11 cellular contexts compared by ENCODE assay signal in the genomic region with DNA sequence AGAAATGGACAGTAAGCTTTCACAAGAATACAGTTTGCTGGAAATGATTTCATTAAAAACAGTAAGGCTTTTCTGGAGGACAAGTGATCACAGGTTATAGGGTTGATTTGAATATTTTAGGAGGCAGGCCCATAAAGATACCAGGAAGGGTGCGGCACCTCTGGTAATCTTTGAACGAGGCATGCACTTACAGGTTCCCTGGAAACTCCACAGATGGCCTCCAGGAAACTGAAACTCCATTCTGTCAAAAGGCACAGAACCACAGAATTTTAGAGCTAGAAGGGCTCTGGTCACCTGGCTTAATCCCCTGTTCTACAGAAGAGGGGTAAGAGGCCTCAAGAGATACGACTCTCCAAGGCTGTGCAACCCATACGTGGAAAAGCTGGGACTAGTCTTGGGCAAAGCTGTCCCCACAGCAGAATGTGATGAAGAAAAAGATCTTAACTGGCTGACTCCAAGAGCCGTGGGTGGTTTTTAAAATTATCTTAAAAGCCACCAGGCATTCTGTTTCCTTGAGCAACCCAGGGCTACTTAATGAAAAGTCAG. TPM values are rescaled to one million over a fixed set of nuclear protein-coding genes. Genes with fewer than 3 reads are reported as not detected.
DNase-seq lines count a peak whose midpoint lies in the region; ATAC-seq and TF ChIP-seq lines count a peak whose summit lies in the region.
"Had no signal": no experiment of that assay in that cellular context is flagged by ENCODE, and none has a peak within 500 bp of the region (broad histone marks: within the 10 kb centered on the region; RNA-seq: fewer than 3 reads in every experiment).

No MANE protein-coding gene starts in this region.

- H3K36me3 Mint-ChIP-seq in activated CD4-positive, alpha-beta T cell treated with anti-CD3 and anti-CD28 coated beads, Interleukin-2, amount 10 ng/mL, durations not matched to agents 24 days and 14 days (ENCODE audit: low read depth), result peaks cover 16% of the 10 kb centered on the region
- H3K36me3 Mint-ChIP-seq in activated CD4-positive, alpha-beta memory T cell treated with anti-CD3 and anti-CD28 coated beads for 36 hours, result peaks cover 9% of the 10 kb centered on the region
- H3K36me3 Mint-ChIP-seq in stimulated activated effector memory CD8-positive, alpha-beta T cell treated with anti-CD3 and anti-CD28 coated beads, Interleukin-12 subunit alpha, Interleukin-12 subunit beta, amount 100 ng/mL, for 72 hours, result peaks cover 26% of the 10 kb centered on the region

- peak; percentile 62 for DNase-seq in activated CD4-positive, alpha-beta T cell treated with anti-CD3 and anti-CD28 coated beads, Interleukin-2, amount 10 ng/mL, durations not matched to agents 24 days and 14 days
- no peak for DNase-seq in activated CD4-positive, alpha-beta T cell treated with anti-CD3 and anti-CD28 coated beads for 48 hours
- DNase-seq in activated CD4-positive, alpha-beta memory T cell treated with anti-CD3 and anti-CD28 coated beads for 36 hours, result no peak
- DNase-seq in fibroblast of pulmonary artery (ENCODE audit: low read depth), result no peak
- DNase-seq in stimulated activated effector memory CD8-positive, alpha-beta T cell treated with anti-CD3 and anti-CD28 coated beads, Interleukin-12 subunit alpha, Interleukin-12 subunit beta, amount 100 ng/mL, for 72 hours (ENCODE audit: low spot score in 2 of 2), result no peak
- no peak for DNase-seq in NCI-H748 (lab: John Stamatoyannopoulos, UW; ENCODE audit: unreplicated experiment)
- DNase-seq in D341Med (ENCODE audit: low spot score), result no peak
- DNase-seq: ACHN, NCI-H526 had no signal

- intact Hi-C loops in activated CD4-positive, alpha-beta T cell treated with anti-CD3 and anti-CD28 coated beads, Interleukin-2, amount 10 ng/mL, durations not matched to agents 24 days and 14 days (cut with micrococcal nuclease), result loop anchor here (5.0 kb wide), 1 partner anchor 35 kb away; no protein-coding TSS in a partner anchor
- intact Hi-C loops in activated CD4-positive, alpha-beta memory T cell treated with anti-CD3 and anti-CD28 coated beads for 36 hours (cut with micrococcal nuclease), result no loop called here

- no peak for ATAC-seq in stimulated activated effector memory CD8-positive, alpha-beta T cell treated with anti-CD3 and anti-CD28 coated beads, Interleukin-12 subunit alpha, Interleukin-12 subunit beta, amount 100 ng/mL, for 72 hours
- ATAC-seq in GM21526 (IDR thresholded peaks at IDR 0.05; ENCODE audit: low FRiP score, unreplicated experiment), result no peak

- POLR2A ChIA-PET in activated CD4-positive, alpha-beta memory T cell treated with anti-CD3 and anti-CD28 coated beads for 36 hours (lab: Charles Lee), result interaction anchor here (1.1 to 1.7 kb wide), 3 partner anchors 19 to 40 kb away, joined by 3 to 6 read pairs (median 6); no protein-coding TSS in a partner anchor

- H3K4me1 Mint-ChIP-seq in activated CD4-positive, alpha-beta T cell treated with anti-CD3 and anti-CD28 coated beads, Interleukin-2, amount 10 ng/mL, durations not matched to agents 24 days and 14 days, result peaks cover 23% of the 10 kb centered on the region
- H3K4me1 Mint-ChIP-seq in activated CD4-positive, alpha-beta memory T cell treated with anti-CD3 and anti-CD28 coated beads for 36 hours (ENCODE audit: low read depth), result peaks cover 24% of the 10 kb centered on the region
- peaks cover 23% of the 10 kb centered on the region for H3K4me1 Mint-ChIP-seq in stimulated activated effector memory CD8-positive, alpha-beta T cell treated with anti-CD3 and anti-CD28 coated beads, Interleukin-12 subunit alpha, Interleukin-12 subunit beta, amount 100 ng/mL, for 72 hours

- TF ChIP-seq CTCF in fibroblast of pulmonary artery (IDR thresholded peaks at IDR 0.05; ENCODE audit: low read length, missing control alignments), result no peak

- H3K9me3 Mint-ChIP-seq in activated CD4-positive, alpha-beta T cell treated with anti-CD3 and anti-CD28 coated beads, Interleukin-2, amount 10 ng/mL, durations not matched to agents 24 days and 14 days, result no peaks in the 10 kb centered on the region
- no peaks in the 10 kb centered on the region for H3K9me3 Mint-ChIP-seq in activated CD4-positive, alpha-beta memory T cell treated with anti-CD3 and anti-CD28 coated beads for 36 hours
- no peaks in the 10 kb centered on the region for H3K9me3 Mint-ChIP-seq in stimulated activated effector memory CD8-positive, alpha-beta T cell treated with anti-CD3 and anti-CD28 coated beads, Interleukin-12 subunit alpha, Interleukin-12 subunit beta, amount 100 ng/mL, for 72 hours

- peak overlapping the region; percentile 63 for H3K4me3 Mint-ChIP-seq in activated CD4-positive, alpha-beta T cell treated with anti-CD3 and anti-CD28 coated beads, Interleukin-2, amount 10 ng/mL, durations not matched to agents 24 days and 14 days
- peak overlapping the region; percentile 40 for H3K4me3 Mint-ChIP-seq in activated CD4-positive, alpha-beta memory T cell treated with anti-CD3 and anti-CD28 coated beads for 36 hours
- peak overlapping the region; percentile 98 for H3K4me3 Mint-ChIP-seq in stimulated activated effector memory CD8-positive, alpha-beta T cell treated with anti-CD3 and anti-CD28 coated beads, Interleukin-12 subunit alpha, Interleukin-12 subunit beta, amount 100 ng/mL, for 72 hours

- H3K4me3 ChIP-seq in fibroblast of pulmonary artery (replicated peaks; ENCODE audit: low read depth, low read length), result peak overlapping the region; percentile 82

- CTCF ChIA-PET in activated CD4-positive, alpha-beta memory T cell treated with anti-CD3 and anti-CD28 coated beads for 36 hours (lab: Charles Lee), result interaction anchor here (0.7 to 1.7 kb wide), 4 partner anchors 12 to 57 kb away, joined by 3 to 4 read pairs (median 4); no protein-coding TSS in a partner anchor

- peak overlapping the region; percentile 27 for H3K27ac Mint-ChIP-seq in activated CD4-positive, alpha-beta T cell treated with anti-CD3 and anti-CD28 coated beads, Interleukin-2, amount 10 ng/mL, durations not matched to agents 24 days and 14 days
- no peak overlapping the region for H3K27ac Mint-ChIP-seq in activated CD4-positive, alpha-beta memory T cell treated with anti-CD3 and anti-CD28 coated beads for 36 hours
- no peak overlapping the region for H3K27ac Mint-ChIP-seq in stimulated activated effector memory CD8-positive, alpha-beta T cell treated with anti-CD3 and anti-CD28 coated beads, Interleukin-12 subunit alpha, Interleukin-12 subunit beta, amount 100 ng/mL, for 72 hours

- H3K27me3 Mint-ChIP-seq in activated CD4-positive, alpha-beta T cell treated with anti-CD3 and anti-CD28 coated beads, Interleukin-2, amount 10 ng/mL, durations not matched to agents 24 days and 14 days, result no peaks in the 10 kb centered on the region
- no peaks in the 10 kb centered on the region for H3K27me3 Mint-ChIP-seq in activated CD4-positive, alpha-beta memory T cell treated with anti-CD3 and anti-CD28 coated beads for 36 hours

RNA-seq across cellular contexts. Expression of gene STARD5, which starts 1.2 kb away (rescaled TPM):
- 4.6 and 5.8 TPM in 2 replicates for total RNA-seq in activated CD4-positive, alpha-beta T cell treated with anti-CD3 and anti-CD28 coated beads, Interleukin-2, amount 10 ng/mL, durations not matched to agents 24 days and 14 days
- 1 to 10 TPM; 7.3 to 9.1 TPM for total RNA-seq in activated CD4-positive, alpha-beta memory T cell treated with anti-CD3 and anti-CD28 coated beads for 36 hours

RNA-seq across cellular contexts. Expression of gene TMC3, which starts 51.2 kb away (rescaled TPM):
- not detected in 2 replicates for total RNA-seq in activated CD4-positive, alpha-beta T cell treated with anti-CD3 and anti-CD28 coated beads, Interleukin-2, amount 10 ng/mL, durations not matched to agents 24 days and 14 days
- total RNA-seq in activated CD4-positive, alpha-beta memory T cell treated with anti-CD3 and anti-CD28 coated beads for 36 hours, result not detected
- total RNA-seq: dermis microvascular lymphatic vessel endothelial cell had no signal

Comparison
In these comparisons a context has a peak if more than half of its experiments do, and no peak if none do; other contexts are left out.
1. H3K4me3 Mint-ChIP-seq: peak in every context shown above with its lines; median percentile 98 in stimulated activated effector memory CD8-positive, alpha-beta T cell treated with anti-CD3 and anti-CD28 coated beads, Interleukin-12 subunit alpha, Interleukin-12 subunit beta, amount 100 ng/mL, for 72 hours; 63 in activated CD4-positive, alpha-beta T cell treated with anti-CD3 and anti-CD28 coated beads, Interleukin-2, amount 10 ng/mL, durations not matched to agents 24 days and 14 days; 40 in activated CD4-positive, alpha-beta memory T cell treated with anti-CD3 and anti-CD28 coated beads for 36 hours.